18 cellular contexts compared by ENCODE assay signal in the genomic region with DNA sequence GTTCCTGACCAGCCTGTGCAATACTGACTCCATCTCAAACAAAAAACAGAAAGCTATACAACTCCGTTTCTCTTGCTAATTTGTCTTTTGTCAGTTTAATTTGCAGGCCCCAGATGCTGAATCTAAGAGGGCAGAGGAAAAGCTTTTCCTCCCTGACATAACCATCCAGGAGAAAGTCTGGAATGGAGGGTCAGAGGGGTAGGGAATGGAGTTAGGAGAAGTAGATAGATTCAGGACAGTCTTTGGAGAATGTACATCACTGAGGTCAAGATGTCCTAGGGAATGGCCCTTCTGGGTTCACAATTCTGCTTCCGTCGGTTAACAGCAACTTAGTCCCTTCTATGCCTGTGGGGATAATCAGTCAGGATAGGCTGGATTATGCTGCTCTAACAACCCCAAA. TPM values are rescaled to one million over a fixed set of nuclear protein-coding genes. Genes with fewer than 3 reads are reported as not detected.
DNase-seq lines count a peak whose midpoint lies in the region; ATAC-seq, FAIRE-seq and TF ChIP-seq lines count a peak whose summit lies in the region.
"Had no signal": no experiment of that assay in that cellular context is flagged by ENCODE, and none has a peak within 500 bp of the region (broad histone marks: within the 10 kb centered on the region; RNA-seq: fewer than 3 reads in every experiment).

No MANE protein-coding gene starts in this region.

- H3K9me2 ChIP-seq in OCI-LY7 (ENCODE audit: insufficient read depth, low read length) = no peaks in the 10 kb centered on the region

- peaks cover 9% of the 10 kb centered on the region for H3K36me3 Mint-ChIP-seq in neural crest cell (ENCODE audit: low read depth)

- H3K4me1 ChIP-seq in OCI-LY7 (ENCODE audit: insufficient read depth, low read length, poor library complexity, severe bottlenecking) = peaks cover 9% of the 10 kb centered on the region
- peaks cover 18 to 49% of the 10 kb centered on the region in 2 experiments for H3K4me1 ChIP-seq in K562 (replicated peaks in 1 of 2; ENCODE audit: control insufficient read depth in 2 of 2, insufficient read depth in 2 of 2, low read length in 2 of 2)
- peaks cover 17% of the 10 kb centered on the region for H3K4me1 ChIP-seq in upper lobe of right lung
- peaks cover 22% of the 10 kb centered on the region in 2 donors for H3K4me1 ChIP-seq in adrenal gland (replicated peaks in 1 of 2)

- H3K79me2 ChIP-seq in OCI-LY7 (ENCODE audit: insufficient read depth, low read depth, low read length) (no peaks in the 10 kb centered on the region), K562 (ENCODE audit: control insufficient read depth, insufficient read depth, low read length) (peaks cover 49% of the 10 kb centered on the region)

- no peak overlapping the region for H3K4me3 ChIP-seq in OCI-LY7 (ENCODE audit: low read depth, low read length, poor library complexity, severe bottlenecking)
- no peak overlapping the region for H3K4me3 ChIP-seq in K562
- no peak overlapping the region for H3K4me3 ChIP-seq in upper lobe of right lung
- no peak overlapping the region for H3K4me3 ChIP-seq in adrenal gland
- H3K4me3 ChIP-seq: HAP-1 had no signal

- H2AFZ ChIP-seq in OCI-LY7 (ENCODE audit: low read length) = no peak overlapping the region
- no peak overlapping the region for H2AFZ ChIP-seq in K562 (ENCODE audit: low read depth, low read length)

- BruUV-seq in OCI-LY7 (replicated peaks; lab: Mats Ljungman, UMichigan) (TSS peak; percentile 43), K562 (replicated peaks; lab: Mats Ljungman, UMichigan) (no TSS peak)

- ATAC-seq in K562 (no peak), upper lobe of right lung (no peak)

- H3K9me3 ChIP-seq in OCI-LY7 (ENCODE audit: low read length) (no peaks in the 10 kb centered on the region), K562 (replicated peaks; ENCODE audit: control insufficient read depth, insufficient read depth, low read depth, low read length) (no peaks in the 10 kb centered on the region), upper lobe of right lung (no peaks in the 10 kb centered on the region), adrenal gland (replicated peaks in 1 of 3) (no peaks in the 10 kb centered on the region)
- H3K9me3 ChIP-seq: HAP-1 had no signal

- CTCF ChIA-PET in OCI-LY7 (lab: Charles Lee; ENCODE audit: unreplicated experiment) = interaction anchor here (0.6 kb wide), 1 partner anchor 211 kb away, joined by 3 read pairs; no protein-coding TSS in a partner anchor
- CTCF ChIA-PET in K562 (lab: Yijun Ruan, JAX; ENCODE audit: low intra/inter-chr PET ratio) = no interaction called here

- H4K20me1 ChIP-seq in OCI-LY7 (ENCODE audit: insufficient read depth, low read length) (no peaks in the 10 kb centered on the region), K562 (replicated peaks; ENCODE audit: control insufficient read depth, insufficient read depth, low read length) (no peaks in the 10 kb centered on the region)

- no peak for TF ChIP-seq RAD21 in K562 (CRISPR knock-in tag; conservative IDR thresholded peaks at IDR 0.05 in 1 of 2, IDR thresholded peaks at IDR 0.05 in 1 of 2)

- H3K27me3 ChIP-seq in K562 (ENCODE audit: control insufficient read depth in 2 of 2, insufficient read depth in 2 of 2, low read length in 2 of 2) (no peaks in the 10 kb centered on the region), upper lobe of right lung (no peaks in the 10 kb centered on the region), adrenal gland (no peaks in the 10 kb centered on the region)

- no peaks in the 10 kb centered on the region for H3K9me3 Mint-ChIP-seq in neural crest cell
- H3K9me3 Mint-ChIP-seq: CD4-positive, alpha-beta memory T cell; HFFc6 had no signal

- in situ Hi-C loops in K562 (cut with MboI) = no loop called here

- H3K27ac ChIP-seq in OCI-LY7 (ENCODE audit: low read depth, low read length, poor library complexity, severe bottlenecking) = no peak overlapping the region
- no peak overlapping the region for H3K27ac ChIP-seq in K562 (ENCODE audit: extremely low read depth, low read depth, low read length)
- no peak overlapping the region for H3K27ac ChIP-seq in upper lobe of right lung
- no peak overlapping the region for H3K27ac ChIP-seq in adrenal gland
- H3K27ac ChIP-seq: C4-2B had no signal

- H3K4me2 ChIP-seq in OCI-LY7 (ENCODE audit: low read length) = no peak overlapping the region
- H3K4me2 ChIP-seq in K562 (ENCODE audit: insufficient read depth, low read length) = no peak overlapping the region

- no peaks in the 10 kb centered on the region for H3K36me3 ChIP-seq in OCI-LY7 (ENCODE audit: insufficient read depth, low read length)
- H3K36me3 ChIP-seq in K562 (ENCODE audit: control insufficient read depth, insufficient read depth, low read length) = peaks cover 35% of the 10 kb centered on the region; the same call in 2 of the 3 replicates
- H3K36me3 ChIP-seq in upper lobe of right lung = no peaks in the 10 kb centered on the region
- H3K36me3 ChIP-seq in adrenal gland (replicated peaks in 1 of 2) = no peaks in the 10 kb centered on the region

- POLR2A ChIA-PET in OCI-LY7 (lab: Charles Lee) (interaction anchor here (1.1 kb wide), 1 partner anchor 84 kb away, joined by 3 read pairs; no protein-coding TSS in a partner anchor), K562 (lab: Yijun Ruan, JAX) (interaction anchor here (0.9 kb wide), 1 partner anchor 23 kb away, joined by 3 read pairs; no protein-coding TSS in a partner anchor)

- FAIRE-seq in K562 (lab: Jason Lieb, UNC) = no peak
- FAIRE-seq: A204.1, G401.6, GM12891 had no signal

- H3K4me3 Mint-ChIP-seq in neural crest cell = peak overlapping the region; percentile 69
- H3K4me3 Mint-ChIP-seq: B cell, HFFc6 had no signal

- peaks cover 15% of the 10 kb centered on the region for H3K4me1 Mint-ChIP-seq in neural crest cell

- H3K9ac ChIP-seq in K562 (ENCODE audit: insufficient read depth in 1 of 2, low read depth in 2 of 2, low read length in 2 of 2) = no peak overlapping the region

- 78% methylated on average over 3 of the region's 3 CpGs for WGBS in K562 (ENCODE audit: insufficient coverage, low coverage, missing lambda C conversion rate)
- 76 to 84% (median 80%) methylated on average over 3 of the region's 3 CpGs for WGBS in adrenal gland, 4 donors

- H3K9me1 ChIP-seq in K562 (ENCODE audit: control insufficient read depth, insufficient read depth, low read length) = no peaks in the 10 kb centered on the region

- DNase-seq in OCI-LY7 (ENCODE audit: low spot score) (no peak), K562 (ENCODE audit: extremely low read depth in 1 of 4, low spot score in 3 of 4) (no peak), neural crest cell (ENCODE audit: low read depth, low spot score) (no peak), upper lobe of right lung (no peak), adrenal gland (no peak)
- DNase-seq: CD4-positive, alpha-beta memory T cell; DMS153; DMS79 treated with DMSO at 0.1 percent for 48 hours; EL; GOT3; HFFc6 had no signal

- H3K27ac Mint-ChIP-seq in neural crest cell (ENCODE audit: unreplicated experiment) = no peak overlapping the region
- H3K27ac Mint-ChIP-seq: B cell, HFFc6 had no signal

- no peak for TF ChIP-seq CTCF in OCI-LY7 (conservative IDR thresholded peaks at IDR 0.05; ENCODE audit: low read length)
- no peak for TF ChIP-seq CTCF in K562 (IDR thresholded peaks at IDR 0.05 in 2 of 3, conservative IDR thresholded peaks at IDR 0.05 in 1 of 3; ENCODE audit: insufficient read depth in 2 of 3, low read depth in 1 of 3, low read length in 3 of 3)
- no peak for TF ChIP-seq CTCF in neural crest cell (conservative IDR thresholded peaks at IDR 0.05)
- no peak for TF ChIP-seq CTCF in upper lobe of right lung (IDR thresholded peaks at IDR 0.05)
- TF ChIP-seq CTCF in adrenal gland (IDR thresholded peaks at IDR 0.05) = no peak

- no peak for TF ChIP-seq EP300 in K562 (IDR thresholded peaks at IDR 0.05; ENCODE audit: low read length)

- no peak for TF ChIP-seq POLR2A in K562 (conservative IDR thresholded peaks at IDR 0.05)
- no peak for TF ChIP-seq POLR2A in adrenal gland (IDR thresholded peaks at IDR 0.05)

- H3K27me3 Mint-ChIP-seq in neural crest cell (ENCODE audit: low read depth) = peaks cover 6% of the 10 kb centered on the region
- H3K27me3 Mint-ChIP-seq: B cell had no signal

- intact Hi-C loops in OCI-LY7 (cut with micrococcal nuclease; ENCODE audit: unreplicated experiment) (no loop called here), K562 (cut with micrococcal nuclease) (no loop called here), upper lobe of right lung (cut with DNase I) (no loop called here), adrenal gland (cut with DNase I) (no loop called here)

RNA-seq across cellular contexts. Expression of a gene that starts 6.6 kb away (rescaled TPM):
- total RNA-seq in OCI-LY7 (2014; rRNA removed; shearing (Covaris generic)) = 44.4 and 58.5 TPM in 2 replicates
- 68.3 and 81.1 TPM in 2 replicates for total RNA-seq in OCI-LY7 (2022)
- total RNA-seq in K562 (2011; cell fraction: chromatin; rRNA removed; ENCODE audit: low replicate concordance) = 89.8 and 300 TPM in 2 replicates
- 389 and 414 TPM in 2 replicates for total RNA-seq in K562 (2011; cell fraction: nucleolus; rRNA removed)
- total RNA-seq in K562 (2011; cell fraction: nucleoplasm; rRNA removed) = 172 and 183 TPM in 2 replicates
- total RNA-seq in K562 (2014; rRNA removed) = 148 and 236 TPM in 2 replicates
- total RNA-seq in K562 (2014; rRNA removed; fragmentation: Illumina TruSeq; extraction: Trizol) = 32.0 and 37.6 TPM in 2 replicates
- total RNA-seq in K562 (2015; rRNA removed; fragmentation: Illumina TruSeq; extraction: Trizol) = 107 and 109 TPM in 2 replicates
- total RNA-seq in K562 (2021) = 148 and 151 TPM in 2 replicates
- 44.8 and 45.2 TPM in 2 replicates for polyA plus RNA-seq in K562 (2011; rRNA removed)
- 47.2 and 77.9 TPM in 2 replicates for polyA plus RNA-seq in K562 (2011; cell fraction: cytosol; rRNA removed)
- 132 and 257 TPM in 2 replicates for polyA plus RNA-seq in K562 (2011; cell fraction: nucleus; rRNA removed)
- 159 and 567 TPM in 2 replicates for polyA plus RNA-seq in K562 (2012)
- polyA plus RNA-seq in K562 (2014; fragmentation: Illumina TruSeq; extraction: Trizol) = 75.0 and 79.8 TPM in 2 replicates
- 1 to 10 TPM; 5.6 to 8.2 TPM for polyA plus RNA-seq in K562 (2014; fragmentation: Nextera tagmentation; extraction: Ambion mirVana)
- 64.0 and 70.7 TPM in 2 replicates for polyA plus RNA-seq in K562 (2014; rRNA removed)
- polyA minus RNA-seq in K562 (2011; rRNA and poly(A)+ RNA removed) = 25.0 and 34.0 TPM in 2 replicates
- 82.1 and 107 TPM in 2 replicates for polyA minus RNA-seq in K562 (2011; cell fraction: cytosol; rRNA and poly(A)+ RNA removed)
- polyA minus RNA-seq in K562 (2011; cell fraction: nucleus; rRNA and poly(A)+ RNA removed) = 184 and 191 TPM in 2 replicates
- total RNA-seq in neural crest cell = 67.6 and 69.5 TPM in 2 replicates
- total RNA-seq in upper lobe of right lung = 501 TPM
- 1,000 to 10,000 TPM in 3 of 8 donors, 100 to 1,000 TPM in 5; 521 to 2,312 (median 919) TPM for total RNA-seq in adrenal gland
- 100 to 1,000 TPM; 258 to 312 (median 292) TPM for polyA plus RNA-seq in adrenal gland

RNA-seq across cellular contexts. Expression of a gene that starts 7.4 kb away (rescaled TPM):
- 58.8 and 61.1 TPM in 2 replicates for total RNA-seq in OCI-LY7 (2014; rRNA removed; shearing (Covaris generic))
- total RNA-seq in OCI-LY7 (2022) (90.2 and 96.5 TPM in 2 replicates), K562 (2014; rRNA removed) (75.4 and 97.9 TPM in 2 replicates), K562 (2014; rRNA removed; fragmentation: Illumina TruSeq; extraction: Trizol) (53.9 and 64.8 TPM in 2 replicates), K562 (2015; rRNA removed; fragmentation: Illumina TruSeq; extraction: Trizol) (62.2 and 64.4 TPM in 2 replicates), K562 (2021) (120 and 133 TPM in 2 replicates), neural crest cell (120 and 124 TPM in 2 replicates), upper lobe of right lung (118 TPM), adrenal gland (100 to 1,000 TPM in 7 of 8 donors, 10 to 100 TPM in 1; 93.3 to 242 (median 223) TPM)
- total RNA-seq in K562 (2011; cell fraction: chromatin; rRNA removed; ENCODE audit: low replicate concordance) = 133 and 442 TPM in 2 replicates
- total RNA-seq in K562 (2011; cell fraction: nucleolus; rRNA removed) = 330 and 396 TPM in 2 replicates
- 200 and 206 TPM in 2 replicates for total RNA-seq in K562 (2011; cell fraction: nucleoplasm; rRNA removed)
- polyA plus RNA-seq in K562 (2011; rRNA removed) (77.2 and 79.8 TPM in 2 replicates), K562 (2014; fragmentation: Illumina TruSeq; extraction: Trizol) (80.2 and 90.3 TPM in 2 replicates), K562 (2014; fragmentation: Nextera tagmentation; extraction: Ambion mirVana) (under 1 TPM; 0.34 to 0.37 TPM), K562 (2014; rRNA removed) (75.9 and 88.5 TPM in 2 replicates), adrenal gland (100 to 1,000 TPM in 2 of 3 donors, 10 to 100 TPM in 1; 80.5 to 192 (median 122) TPM)
- polyA plus RNA-seq in K562 (2011; cell fraction: cytosol; rRNA removed) = 88.2 and 150 TPM in 2 replicates
- polyA plus RNA-seq in K562 (2011; cell fraction: nucleus; rRNA removed) = 249 and 384 TPM in 2 replicates
- 107 and 152 TPM in 2 replicates for polyA plus RNA-seq in K562 (2012)
- polyA minus RNA-seq in K562 (2011; rRNA and poly(A)+ RNA removed) = 44.9 and 70.3 TPM in 2 replicates
- 77.2 and 90.7 TPM in 2 replicates for polyA minus RNA-seq in K562 (2011; cell fraction: cytosol; rRNA and poly(A)+ RNA removed)
- 113 and 122 TPM in 2 replicates for polyA minus RNA-seq in K562 (2011; cell fraction: nucleus; rRNA and poly(A)+ RNA removed)

RNA-seq across cellular contexts. Expression of a gene that starts 20.3 kb away (rescaled TPM):
- total RNA-seq in OCI-LY7 (2014; rRNA removed; shearing (Covaris generic)) = 0.44 and 1.3 TPM in 2 replicates
- total RNA-seq in OCI-LY7 (2022) (4.0 and 4.5 TPM in 2 replicates), K562 (2014; rRNA removed) (0.77 TPM in 1 of 2 replicates, not detected in the other), K562 (2014; rRNA removed; fragmentation: Illumina TruSeq; extraction: Trizol) (not detected in 2 replicates), K562 (2015; rRNA removed; fragmentation: Illumina TruSeq; extraction: Trizol) (not detected in 2 replicates), K562 (2021) (0.51 and 0.75 TPM in 2 replicates), neural crest cell (2.4 and 3.3 TPM in 2 replicates), upper lobe of right lung (22.6 TPM), adrenal gland (100 to 1,000 TPM in 1 of 8 donors, 10 to 100 TPM in 7; 10.2 to 205 (median 27.0) TPM)
- 0.90 TPM in 1 of 2 replicates, not detected in the other for total RNA-seq in K562 (2011; cell fraction: chromatin; rRNA removed; ENCODE audit: low replicate concordance)
- 0.83 and 1.1 TPM in 2 replicates for total RNA-seq in K562 (2011; cell fraction: nucleolus; rRNA removed)
- not detected in 2 replicates for total RNA-seq in K562 (2011; cell fraction: nucleoplasm; rRNA removed)
- polyA plus RNA-seq in K562 (2011; rRNA removed) (not detected in 2 replicates), K562 (2014; fragmentation: Illumina TruSeq; extraction: Trizol) (not detected in 2 replicates), K562 (2014; fragmentation: Nextera tagmentation; extraction: Ambion mirVana) (not detected), K562 (2014; rRNA removed) (0.17 TPM in 1 of 2 replicates, not detected in the other), adrenal gland (10 to 100 TPM in 2 of 3 donors, not detected in 1; 24.1 to 44.4 TPM)
- not detected in 2 replicates for polyA plus RNA-seq in K562 (2011; cell fraction: cytosol; rRNA removed)
- polyA plus RNA-seq in K562 (2011; cell fraction: nucleus; rRNA removed) = 0.65 and 0.75 TPM in 2 replicates
- polyA plus RNA-seq in K562 (2012) = 0.47 TPM in 1 of 2 replicates, not detected in the other
- polyA minus RNA-seq in K562 (2011; rRNA and poly(A)+ RNA removed) = not detected in 2 replicates
- polyA minus RNA-seq in K562 (2011; cell fraction: cytosol; rRNA and poly(A)+ RNA removed) = not detected in 2 replicates
- polyA minus RNA-seq in K562 (2011; cell fraction: nucleus; rRNA and poly(A)+ RNA removed) = not detected in 2 replicates
- total RNA-seq: HFFc6, HT1080 had no signal

RNA-seq across cellular contexts. Expression of a gene that starts 44.5 kb away (rescaled TPM):
- total RNA-seq in OCI-LY7 (2014; rRNA removed; shearing (Covaris generic)) = 76.2 and 78.7 TPM in 2 replicates
- total RNA-seq in OCI-LY7 (2022) (70.5 and 76.5 TPM in 2 replicates), K562 (2014; rRNA removed) (16.8 and 22.7 TPM in 2 replicates), K562 (2014; rRNA removed; fragmentation: Illumina TruSeq; extraction: Trizol) (7.2 and 9.7 TPM in 2 replicates), K562 (2015; rRNA removed; fragmentation: Illumina TruSeq; extraction: Trizol) (10.4 and 12.2 TPM in 2 replicates), K562 (2021) (18.4 and 20.7 TPM in 2 replicates), neural crest cell (40.9 and 42.2 TPM in 2 replicates), upper lobe of right lung (25.4 TPM), adrenal gland (10 to 100 TPM; 14.7 to 46.5 (median 32.2) TPM)
- total RNA-seq in K562 (2011; cell fraction: chromatin; rRNA removed; ENCODE audit: low replicate concordance) = 168 and 262 TPM in 2 replicates
- 113 and 114 TPM in 2 replicates for total RNA-seq in K562 (2011; cell fraction: nucleolus; rRNA removed)
- 118 and 124 TPM in 2 replicates for total RNA-seq in K562 (2011; cell fraction: nucleoplasm; rRNA removed)
- polyA plus RNA-seq in K562 (2011; rRNA removed) (25.6 and 35.4 TPM in 2 replicates), K562 (2014; fragmentation: Illumina TruSeq; extraction: Trizol) (18.0 and 18.5 TPM in 2 replicates), K562 (2014; fragmentation: Nextera tagmentation; extraction: Ambion mirVana) (1 to 10 TPM; 3.6 to 6.2 TPM), K562 (2014; rRNA removed) (39.0 and 42.7 TPM in 2 replicates), adrenal gland (100 to 1,000 TPM in 2 of 3 donors, 10 to 100 TPM in 1; 12.3 to 129 (median 104) TPM)
- 18.4 and 20.1 TPM in 2 replicates for polyA plus RNA-seq in K562 (2011; cell fraction: cytosol; rRNA removed)
- polyA plus RNA-seq in K562 (2011; cell fraction: nucleus; rRNA removed) = 148 and 191 TPM in 2 replicates
- polyA plus RNA-seq in K562 (2012) = 18.9 and 21.4 TPM in 2 replicates
- polyA minus RNA-seq in K562 (2011; rRNA and poly(A)+ RNA removed) = 8.8 and 10.6 TPM in 2 replicates
- 5.3 and 8.0 TPM in 2 replicates for polyA minus RNA-seq in K562 (2011; cell fraction: cytosol; rRNA and poly(A)+ RNA removed)
- polyA minus RNA-seq in K562 (2011; cell fraction: nucleus; rRNA and poly(A)+ RNA removed) = 21.1 and 26.9 TPM in 2 replicates
